8 cellular contexts compared by ENCODE assay signal in the genomic region with DNA sequence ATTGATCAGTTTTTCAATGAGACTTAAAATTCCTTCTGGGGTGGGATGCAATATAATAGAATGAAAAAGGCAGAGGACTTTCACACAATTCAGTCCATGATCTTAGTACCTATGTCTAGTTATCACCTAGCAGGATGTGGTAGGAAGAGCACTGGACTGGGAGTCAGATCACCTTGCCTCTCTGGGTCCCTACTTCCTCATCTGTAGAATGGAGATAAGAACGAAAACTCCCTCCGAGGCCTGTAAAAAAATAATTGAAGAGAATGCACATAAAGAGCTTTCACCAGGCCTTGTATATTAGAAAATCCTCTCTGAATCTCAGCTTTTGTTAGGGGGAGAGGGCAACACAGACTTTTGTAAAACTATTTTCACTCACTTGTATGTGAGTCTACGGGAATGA. TPM values are rescaled to one million over a fixed set of nuclear protein-coding genes. Genes with fewer than 3 reads are reported as not detected.
A peak's percentile ranks its signal among the peaks of the same experiment; 100 is the strongest.
DNase-seq lines count a peak whose midpoint lies in the region; ATAC-seq, FAIRE-seq and TF ChIP-seq lines count a peak whose summit lies in the region.

No MANE protein-coding gene starts in this region.

- TF ChIP-seq CTCF in HepG2 (CRISPR knock-in tag; IDR thresholded peaks at IDR 0.05) = no peak
- TF ChIP-seq CTCF in right lobe of liver (IDR thresholded peaks at IDR 0.05) = no peak
- no peak for TF ChIP-seq CTCF in activated B cell treated with CpG ODN at 0.5 μM for 24 hours (IDR thresholded peaks at IDR 0.05)
- no peak for TF ChIP-seq CTCF in sigmoid colon (IDR thresholded peaks at IDR 0.05)

- peak overlapping the region in 1 of 3 experiments; percentile 71; a peak in 2 of 6 replicates for H3K4me3 ChIP-seq in HepG2 (replicated peaks in 1 of 3; ENCODE audit: insufficient read depth in 1 of 3, low read depth in 2 of 3, low read length in 3 of 3)
- H3K4me3 ChIP-seq in right lobe of liver = no peak overlapping the region
- peak overlapping the region; percentile 98 for H3K4me3 ChIP-seq in iPS-20b (ENCODE audit: low read length)
- H3K4me3 ChIP-seq in sigmoid colon = peak overlapping the region in 2 of 4 donors; percentile 69 to 77

- POLR2A ChIA-PET in HepG2 (lab: Yijun Ruan, JAX) = interaction anchor here (0.6 kb wide), 1 partner anchor 251 kb away, joined by 3 read pairs; no protein-coding TSS in a partner anchor
- POLR2A ChIA-PET in activated B cell treated with CpG ODN at 0.5 μM for 24 hours (lab: Charles Lee) = no interaction called here

- WGBS in HepG2 (ENCODE audit: low lambda C conversion rate) = 61% methylated on average over 3 of the region's 3 CpGs
- WGBS in right lobe of liver (ENCODE audit: insufficient coverage, low coverage, low lambda C conversion rate, missing lambda C conversion rate) = 49% methylated on average over 3 of the region's 3 CpGs
- WGBS in sigmoid colon, 2 donors = 67 to 83% methylated on average over 3 of the region's 3 CpGs

- peaks cover 41% of the 10 kb centered on the region for H3K4me1 ChIP-seq in HepG2 (ENCODE audit: insufficient read depth, low read length)
- H3K4me1 ChIP-seq in right lobe of liver = peaks cover 0 to 3% (median 0%) of the 10 kb centered on the region in 4 donors
- H3K4me1 ChIP-seq in iPS-20b (ENCODE audit: insufficient read depth, low read length) = peaks cover 15% of the 10 kb centered on the region; the same call in 1 of the 2 replicates
- H3K4me1 ChIP-seq in sigmoid colon = peaks cover 0 to 14% (median 13%) of the 10 kb centered on the region in 4 donors

- H3K36me3 ChIP-seq in HepG2 (replicated peaks in 1 of 2; ENCODE audit: control insufficient read depth in 1 of 2, insufficient read depth in 2 of 2, low read length in 2 of 2) (no peaks in the 10 kb centered on the region), right lobe of liver (no peaks in the 10 kb centered on the region), iPS-20b (ENCODE audit: insufficient read depth, low read depth, low read length) (no peaks in the 10 kb centered on the region), sigmoid colon (no peaks in the 10 kb centered on the region)

- ATAC-seq in HepG2 (no peak), right lobe of liver (no peak), activated B cell treated with CpG ODN at 0.5 μM for 24 hours (ENCODE audit: low read depth) (no peak), GM19023 (IDR thresholded peaks at IDR 0.05; ENCODE audit: unreplicated experiment) (no peak)

- peak overlapping the region; percentile 67 for H3K4me3 Mint-ChIP-seq in activated B cell treated with CpG ODN at 0.5 μM for 24 hours

- no peak overlapping the region for H2AFZ ChIP-seq in HepG2 (ENCODE audit: low read length)

- H3K27me3 ChIP-seq in HepG2 (ENCODE audit: control insufficient read depth in 1 of 2, insufficient read depth in 2 of 2, low read length in 2 of 2) = peaks cover 0 to 5% of the 10 kb centered on the region in 2 experiments; a peak in 3 of 5 replicates
- H3K27me3 ChIP-seq in right lobe of liver = no peaks in the 10 kb centered on the region
- no peaks in the 10 kb centered on the region for H3K27me3 ChIP-seq in iPS-20b (ENCODE audit: insufficient read depth, low read length)
- peaks cover 0 to 11% (median 8%) of the 10 kb centered on the region in 3 donors for H3K27me3 ChIP-seq in sigmoid colon

- no peak for FAIRE-seq in HepG2 (lab: Jason Lieb, UNC)

- intact Hi-C loops in HepG2 (cut with micrococcal nuclease; ENCODE audit: unreplicated experiment) (no loop called here), right lobe of liver (cut with DNase I) (no loop called here), activated B cell treated with CpG ODN at 0.5 μM for 24 hours (cut with micrococcal nuclease) (loop anchor here (2.0 kb wide), 1 partner anchor 45 kb away; a partner anchor contains a TSS), sigmoid colon (cut with DNase I) (no loop called here)

- no peak for TF ChIP-seq EP300 in HepG2 (IDR thresholded peaks at IDR 0.05; ENCODE audit: low read depth in 2 of 2, low read length in 2 of 2)
- no peak for TF ChIP-seq EP300 in HepG2 (CRISPR knock-in tag; IDR thresholded peaks at IDR 0.05; ENCODE audit: borderline replicate concordance)
- TF ChIP-seq EP300 in sigmoid colon (IDR thresholded peaks at IDR 0.05) = no peak

- H3K27ac ChIP-seq in HepG2 (ENCODE audit: extremely low read length, insufficient read depth, low read length) = no peak overlapping the region
- no peak overlapping the region for H3K27ac ChIP-seq in right lobe of liver
- H3K27ac ChIP-seq in iPS-20b (ENCODE audit: low read length) = peak overlapping the region; percentile 46
- H3K27ac ChIP-seq in sigmoid colon = no peak overlapping the region

- H4K20me1 ChIP-seq in HepG2 (ENCODE audit: insufficient read depth, low read length) = no peaks in the 10 kb centered on the region

- no peaks in the 10 kb centered on the region for H3K36me3 Mint-ChIP-seq in activated B cell treated with CpG ODN at 0.5 μM for 24 hours (ENCODE audit: low read depth)

- CTCF ChIA-PET in HepG2 (lab: Yijun Ruan, JAX; ENCODE audit: low intra/inter-chr PET ratio, low total read pairs) (no interaction called here), activated B cell treated with CpG ODN at 0.5 μM for 24 hours (lab: Charles Lee) (no interaction called here)

- H3K9ac ChIP-seq in HepG2 (ENCODE audit: insufficient read depth, low read depth, low read length) (no peak overlapping the region), iPS-20b (ENCODE audit: low read depth, low read length) (peak overlapping the region; percentile 78; the same call in 1 of the 2 replicates)

- peaks cover 27% of the 10 kb centered on the region for H3K27me3 Mint-ChIP-seq in activated B cell treated with CpG ODN at 0.5 μM for 24 hours

- H3K4me2 ChIP-seq in HepG2 (ENCODE audit: low read depth, low read length) = peak overlapping the region; percentile 60

- no TSS peak for BruUV-seq in HepG2 (replicated peaks; lab: Mats Ljungman, UMichigan)

- in situ Hi-C loops in HepG2 (cut with HindIII; ENCODE audit: extremely low pct_ligation_motif_present, low pct_unique_long_range_greater_than_20kb) = no loop called here

- TF ChIP-seq POLR2A in HepG2 (IDR thresholded peaks at IDR 0.05; ENCODE audit: insufficient read depth in 1 of 2, low read depth in 2 of 2, low read length in 2 of 2) (no peak), right lobe of liver (IDR thresholded peaks at IDR 0.05) (no peak), sigmoid colon (IDR thresholded peaks at IDR 0.05) (no peak)

- TF ChIP-seq RAD21 in HepG2 (CRISPR knock-in tag; IDR thresholded peaks at IDR 0.05) = no peak

- H3K27ac Mint-ChIP-seq in activated B cell treated with CpG ODN at 0.5 μM for 24 hours = no peak overlapping the region

- H3K79me2 ChIP-seq in HepG2 (ENCODE audit: insufficient read depth, low read length) = no peaks in the 10 kb centered on the region

- peaks cover 11% of the 10 kb centered on the region for H3K4me1 Mint-ChIP-seq in activated B cell treated with CpG ODN at 0.5 μM for 24 hours

- no peak for DNase-seq in HepG2 (ENCODE audit: low spot score)
- DNase-seq in right lobe of liver = no peak
- DNase-seq in activated B cell treated with CpG ODN at 0.5 μM for 24 hours = no peak
- no peak for DNase-seq in HK-2 (ENCODE audit: unreplicated experiment)
- no peak for DNase-seq in sigmoid colon
- no peak for DNase-seq in H4 (ENCODE audit: low spot score)

- H3K9me3 ChIP-seq in HepG2 (ENCODE audit: low read length) (no peaks in the 10 kb centered on the region), right lobe of liver (no peaks in the 10 kb centered on the region), iPS-20b (ENCODE audit: insufficient read depth, low read depth, low read length) (no peaks in the 10 kb centered on the region), sigmoid colon (no peaks in the 10 kb centered on the region)

- no peaks in the 10 kb centered on the region for H3K9me3 Mint-ChIP-seq in activated B cell treated with CpG ODN at 0.5 μM for 24 hours

RNA-seq across cellular contexts. Expression of a gene that starts 0.7 kb away (rescaled TPM):
- total RNA-seq in HepG2 (2016; rRNA removed; fragmentation: Illumina TruSeq; extraction: Trizol) = 1.3 and 1.9 TPM in 2 replicates
- 0.62 and 1.0 TPM in 2 replicates for total RNA-seq in HepG2 (2016; cell fraction: cytosol; rRNA removed; fragmentation: Illumina TruSeq; extraction: Trizol; ENCODE audit: low read depth)
- 1.7 and 2.0 TPM in 2 replicates for total RNA-seq in HepG2 (2016; cell fraction: insoluble cytoplasmic fraction; rRNA removed; fragmentation: Illumina TruSeq; extraction: Trizol)
- total RNA-seq in HepG2 (2016; cell fraction: membrane; rRNA removed; fragmentation: Illumina TruSeq; extraction: Trizol) = 1.5 and 1.8 TPM in 2 replicates
- 0.99 and 1.3 TPM in 2 replicates for total RNA-seq in HepG2 (2016; cell fraction: nucleus; rRNA removed; fragmentation: Illumina TruSeq; extraction: Trizol)
- polyA plus RNA-seq in HepG2 (2011; rRNA removed) = 0.87 and 1.1 TPM in 2 replicates
- polyA plus RNA-seq in HepG2 (2011; cell fraction: cytosol; rRNA removed) = 0.75 and 2.2 TPM in 2 replicates
- polyA plus RNA-seq in HepG2 (2011; cell fraction: nucleus; rRNA removed) = 0.47 and 1.4 TPM in 2 replicates
- 0.43 and 1.2 TPM in 2 replicates for polyA plus RNA-seq in HepG2 (2012)
- polyA plus RNA-seq in HepG2 (2016; cell fraction: cytosol; fragmentation: Illumina TruSeq; extraction: Trizol; ENCODE audit: low read depth) = 0.35 and 0.36 TPM in 2 replicates
- 0.38 and 1.4 TPM in 2 replicates for polyA plus RNA-seq in HepG2 (2016; cell fraction: insoluble cytoplasmic fraction; fragmentation: Illumina TruSeq; extraction: Trizol; ENCODE audit: low read depth)
- polyA plus RNA-seq in HepG2 (2016; cell fraction: membrane; fragmentation: Illumina TruSeq; extraction: Trizol; ENCODE audit: low read depth) = 0.78 and 1.4 TPM in 2 replicates
- 2.2 and 2.9 TPM in 2 replicates for polyA plus RNA-seq in HepG2 (2016; cell fraction: nucleus; fragmentation: Illumina TruSeq; extraction: Trizol; ENCODE audit: insufficient read depth, low read depth)
- 0.32 TPM in 1 of 2 replicates, not detected in the other for polyA minus RNA-seq in HepG2 (2011; rRNA and poly(A)+ RNA removed; ENCODE audit: low replicate concordance)
- 1.8 and 2.4 TPM in 2 replicates for polyA minus RNA-seq in HepG2 (2011; cell fraction: cytosol; rRNA and poly(A)+ RNA removed)
- 1.5 and 2.5 TPM in 2 replicates for polyA minus RNA-seq in HepG2 (2011; cell fraction: nucleus; rRNA and poly(A)+ RNA removed)
- under 1 TPM in 2 of 6 experiments, not detected in 4; 0.09 to 0.24 TPM for total RNA-seq in right lobe of liver
- 0.29 TPM in 1 of 2 replicates, not detected in the other for total RNA-seq in activated B cell treated with CpG ODN at 0.5 μM for 24 hours
- total RNA-seq in sigmoid colon = 1 to 10 TPM in 1 of 4 donors, under 1 TPM in 1, not detected in 2; 0.68 to 6.1 TPM
- under 1 TPM in 1 of 3 donors, not detected in 2; 0.16 TPM for polyA plus RNA-seq in sigmoid colon
- total RNA-seq in H4 (2014; rRNA removed; shearing (Covaris generic)) = 0.31 and 1.2 TPM in 2 replicates

RNA-seq across cellular contexts. Expression of a gene that starts 45.3 kb away (rescaled TPM):
- 19.2 and 19.8 TPM in 2 replicates for total RNA-seq in HepG2 (2016; rRNA removed; fragmentation: Illumina TruSeq; extraction: Trizol)
- 46.9 and 48.3 TPM in 2 replicates for total RNA-seq in HepG2 (2016; cell fraction: cytosol; rRNA removed; fragmentation: Illumina TruSeq; extraction: Trizol; ENCODE audit: low read depth)
- 14.8 and 19.7 TPM in 2 replicates for total RNA-seq in HepG2 (2016; cell fraction: insoluble cytoplasmic fraction; rRNA removed; fragmentation: Illumina TruSeq; extraction: Trizol)
- total RNA-seq in HepG2 (2016; cell fraction: membrane; rRNA removed; fragmentation: Illumina TruSeq; extraction: Trizol) = 57.6 and 63.8 TPM in 2 replicates
- total RNA-seq in HepG2 (2016; cell fraction: nucleus; rRNA removed; fragmentation: Illumina TruSeq; extraction: Trizol) = 11.9 and 14.4 TPM in 2 replicates
- 10.1 and 11.3 TPM in 2 replicates for polyA plus RNA-seq in HepG2 (2011; rRNA removed)
- 10.6 and 13.0 TPM in 2 replicates for polyA plus RNA-seq in HepG2 (2011; cell fraction: cytosol; rRNA removed)
- polyA plus RNA-seq in HepG2 (2011; cell fraction: nucleus; rRNA removed) = 6.4 and 6.5 TPM in 2 replicates
- 10.6 and 12.3 TPM in 2 replicates for polyA plus RNA-seq in HepG2 (2012)
- polyA plus RNA-seq in HepG2 (2016; cell fraction: cytosol; fragmentation: Illumina TruSeq; extraction: Trizol; ENCODE audit: low read depth) = 72.4 and 72.7 TPM in 2 replicates
- polyA plus RNA-seq in HepG2 (2016; cell fraction: insoluble cytoplasmic fraction; fragmentation: Illumina TruSeq; extraction: Trizol; ENCODE audit: low read depth) = 20.1 and 23.8 TPM in 2 replicates
- 67.8 and 75.8 TPM in 2 replicates for polyA plus RNA-seq in HepG2 (2016; cell fraction: membrane; fragmentation: Illumina TruSeq; extraction: Trizol; ENCODE audit: low read depth)
- polyA plus RNA-seq in HepG2 (2016; cell fraction: nucleus; fragmentation: Illumina TruSeq; extraction: Trizol; ENCODE audit: insufficient read depth, low read depth) = 20.9 and 21.6 TPM in 2 replicates
- polyA minus RNA-seq in HepG2 (2011; rRNA and poly(A)+ RNA removed; ENCODE audit: low replicate concordance) = 2.8 and 10.7 TPM in 2 replicates
- 9.2 and 9.4 TPM in 2 replicates for polyA minus RNA-seq in HepG2 (2011; cell fraction: cytosol; rRNA and poly(A)+ RNA removed)
- 15.0 and 15.5 TPM in 2 replicates for polyA minus RNA-seq in HepG2 (2011; cell fraction: nucleus; rRNA and poly(A)+ RNA removed)
- total RNA-seq in right lobe of liver = 10 to 100 TPM in 3 of 6 experiments, 1 to 10 TPM in 3; 6.7 to 26.9 (median 15.9) TPM
- 13.0 and 13.2 TPM in 2 replicates for total RNA-seq in activated B cell treated with CpG ODN at 0.5 μM for 24 hours
- 10 to 100 TPM; 25.2 to 41.8 (median 31.5) TPM for total RNA-seq in sigmoid colon
- 10 to 100 TPM in 1 of 3 donors, 1 to 10 TPM in 2; 9.2 to 18.0 (median 9.3) TPM for polyA plus RNA-seq in sigmoid colon
- 81.8 and 82.7 TPM in 2 replicates for total RNA-seq in H4 (2014; rRNA removed; shearing (Covaris generic))
